ENCODE assay signal across 8 cellular contexts in the genomic region with DNA sequence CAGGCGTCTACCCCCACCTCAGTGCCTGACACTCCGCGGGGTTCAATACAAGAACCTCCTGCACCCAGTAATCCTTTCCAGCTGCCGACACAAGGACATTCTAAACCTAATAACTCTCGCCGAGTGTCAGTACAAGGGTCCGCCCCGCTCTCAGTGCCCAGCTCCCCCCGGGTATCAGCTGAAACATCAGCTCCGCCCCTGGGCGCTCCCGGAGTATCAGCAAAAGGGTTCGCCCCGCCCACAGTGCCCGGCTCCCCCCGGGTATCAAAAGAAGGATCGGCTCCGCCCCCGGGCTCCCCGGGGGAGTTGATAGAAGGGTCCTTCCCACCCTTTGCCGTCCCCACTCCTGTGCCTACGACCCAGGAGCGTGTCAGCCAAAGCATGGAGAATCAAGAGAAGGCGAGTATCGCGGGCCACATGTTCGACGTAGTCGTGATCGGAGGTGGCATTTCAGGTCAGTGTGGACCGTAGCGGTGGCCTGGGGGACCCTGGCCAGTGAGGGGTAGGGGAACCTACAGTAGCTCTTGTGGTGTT. TPM values are rescaled to one million over a fixed set of nuclear protein-coding genes. Genes with fewer than 3 reads are reported as not detected.
DNase-seq lines count a peak whose midpoint lies in the region; ATAC-seq and TF ChIP-seq lines count a peak whose summit lies in the region.

A gene (plus strand): TSS at position 339 of the 534 bp plus-strand sequence. CDS start 43 bp downstream, at position 382.

- H3K4me3 ChIP-seq in WI38 (ENCODE audit: low read depth, low read length) (peak within 1 kb of the TSS; percentile 45), duodenal mucosa (ENCODE audit: low read depth in 1 of 2, low read length in 2 of 2) (peak within 1 kb of the TSS; percentile 75 to 76), liver (ENCODE audit: low read depth in 1 of 3, low read length in 3 of 3) (peak within 1 kb of the TSS; percentile 74 to 83 (median 76))

- no peaks in the 10 kb centered on the region for H3K27me3 ChIP-seq in duodenal mucosa (ENCODE audit: control insufficient read depth in 1 of 2, insufficient read depth in 2 of 2, low read length in 2 of 2)
- no peaks in the 10 kb centered on the region for H3K27me3 ChIP-seq in liver (ENCODE audit: control insufficient read depth in 4 of 4, insufficient read depth in 4 of 4, low read length in 3 of 4)

- H3K4me1 ChIP-seq in duodenal mucosa (ENCODE audit: control insufficient read depth in 1 of 2, insufficient read depth in 2 of 2, low read length in 2 of 2) (no peaks in the 10 kb centered on the region), liver (ENCODE audit: control insufficient read depth in 4 of 4, insufficient read depth in 4 of 4, low read length in 3 of 4) (peaks cover 3 to 15% (median 6%) of the 10 kb centered on the region in 4 donors)

- ATAC-seq in HG03460 (IDR thresholded peaks at IDR 0.05; ENCODE audit: unreplicated experiment) (no peak), GM18870 (IDR thresholded peaks at IDR 0.05; ENCODE audit: unreplicated experiment) (no peak)

- H3K27ac ChIP-seq in duodenal mucosa (ENCODE audit: low read depth, low read length) (peak within 1 kb of the TSS; percentile 89), liver (ENCODE audit: low read depth in 1 of 2, low read length in 2 of 2) (peak within 1 kb of the TSS; percentile 84 to 86)

- 1% methylated on average over 32 of the region's 32 CpGs for WGBS in liver

- DNase-seq in NCI-H2081 (lab: John Stamatoyannopoulos, UW) (peak; percentile 59 to 61), NCI-H2081 treated with DMSO at 0.1 percent for 48 hours (lab: John Stamatoyannopoulos, UW) (no peak)
- DNase-seq in stimulated activated CD4-positive, alpha-beta T cell treated with anti-CD3 and anti-CD28 coated beads, Interleukin-2, amount 100 ng/mL, for 4 hours (ENCODE audit: low read depth) = peak; percentile 23

- H3K9me3 ChIP-seq in duodenal mucosa (ENCODE audit: control insufficient read depth in 1 of 2, low read length in 2 of 2) = no peaks in the 10 kb centered on the region
- H3K9me3 ChIP-seq in liver (ENCODE audit: control insufficient read depth in 4 of 4, low read length in 3 of 4) = no peaks in the 10 kb centered on the region

- peak; percentile 28 to 32 for TF ChIP-seq RAD21 in liver (IDR thresholded peaks at IDR 0.05)

- H3K36me3 ChIP-seq in duodenal mucosa (ENCODE audit: control insufficient read depth in 1 of 2, insufficient read depth in 2 of 2, low read length in 2 of 2) = no peaks in the 10 kb centered on the region
- H3K36me3 ChIP-seq in liver (ENCODE audit: control insufficient read depth in 4 of 4, insufficient read depth in 3 of 4, low read depth in 1 of 4, low read length in 3 of 4) = no peaks in the 10 kb centered on the region

- TF ChIP-seq CTCF in WI38 (IDR thresholded peaks at IDR 0.05; ENCODE audit: low read depth, low read length) (no peak), liver (IDR thresholded peaks at IDR 0.05; ENCODE audit: low read depth, low read length, missing input control) (no peak)

- H3K9ac ChIP-seq in duodenal mucosa (ENCODE audit: low read depth in 1 of 2, low read length in 2 of 2) = peak within 1 kb of the TSS; percentile 77 to 86
- H3K9ac ChIP-seq in liver (ENCODE audit: low read depth in 1 of 2, low read length in 2 of 2) = peak within 1 kb of the TSS; percentile 57 to 87

TF ChIP-seq in liver, 16 proteins besides CTCF, POLR2A, EP300 and RAD21:
- TF ChIP-seq GABPA (IDR thresholded peaks at IDR 0.05 in 1 of 2, conservative IDR thresholded peaks at IDR 0.05 in 1 of 2) = no peak
- TF ChIP-seq JUND (IDR thresholded peaks at IDR 0.05) = no peak
- no peak for TF ChIP-seq NR2F2 (IDR thresholded peaks at IDR 0.05)
- peak in 1 of 2 donors; percentile 45 for TF ChIP-seq EGR1 (IDR thresholded peaks at IDR 0.05; ENCODE audit: low read depth in 2 of 2)
- peak; percentile 30 for TF ChIP-seq YY1 (IDR thresholded peaks at IDR 0.05)
- TF ChIP-seq, protein P1, sequence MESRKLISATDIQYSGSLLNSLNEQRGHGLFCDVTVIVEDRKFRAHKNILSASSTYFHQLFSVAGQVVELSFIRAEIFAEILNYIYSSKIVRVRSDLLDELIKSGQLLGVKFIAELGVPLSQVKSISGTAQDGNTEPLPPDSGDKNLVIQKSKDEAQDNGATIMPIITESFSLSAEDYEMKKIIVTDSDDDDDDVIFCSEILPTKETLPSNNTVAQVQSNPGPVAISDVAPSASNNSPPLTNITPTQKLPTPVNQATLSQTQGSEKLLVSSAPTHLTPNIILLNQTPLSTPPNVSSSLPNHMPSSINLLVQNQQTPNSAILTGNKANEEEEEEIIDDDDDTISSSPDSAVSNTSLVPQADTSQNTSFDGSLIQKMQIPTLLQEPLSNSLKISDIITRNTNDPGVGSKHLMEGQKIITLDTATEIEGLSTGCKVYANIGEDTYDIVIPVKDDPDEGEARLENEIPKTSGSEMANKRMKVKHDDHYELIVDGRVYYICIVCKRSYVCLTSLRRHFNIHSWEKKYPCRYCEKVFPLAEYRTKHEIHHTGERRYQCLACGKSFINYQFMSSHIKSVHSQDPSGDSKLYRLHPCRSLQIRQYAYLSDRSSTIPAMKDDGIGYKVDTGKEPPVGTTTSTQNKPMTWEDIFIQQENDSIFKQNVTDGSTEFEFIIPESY (IDR thresholded peaks at IDR 0.05) = no peak
- TF ChIP-seq FOXA2 (IDR thresholded peaks at IDR 0.05) = no peak
- TF ChIP-seq FOXA1 (IDR thresholded peaks at IDR 0.05) = no peak
- TF ChIP-seq TAF1 (conservative IDR thresholded peaks at IDR 0.05) = peak; percentile 77
- TF ChIP-seq, protein P2, sequence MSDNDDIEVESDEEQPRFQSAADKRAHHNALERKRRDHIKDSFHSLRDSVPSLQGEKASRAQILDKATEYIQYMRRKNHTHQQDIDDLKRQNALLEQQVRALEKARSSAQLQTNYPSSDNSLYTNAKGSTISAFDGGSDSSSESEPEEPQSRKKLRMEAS (IDR thresholded peaks at IDR 0.05) = no peak
- TF ChIP-seq, protein P3, sequence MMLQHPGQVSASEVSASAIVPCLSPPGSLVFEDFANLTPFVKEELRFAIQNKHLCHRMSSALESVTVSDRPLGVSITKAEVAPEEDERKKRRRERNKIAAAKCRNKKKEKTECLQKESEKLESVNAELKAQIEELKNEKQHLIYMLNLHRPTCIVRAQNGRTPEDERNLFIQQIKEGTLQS (IDR thresholded peaks at IDR 0.05) = no peak
- peak; percentile 14 to 17 for TF ChIP-seq RXRA (IDR thresholded peaks at IDR 0.05)
- peak; percentile 32 to 34 for TF ChIP-seq HNF4A (conservative IDR thresholded peaks at IDR 0.05)
- no peak for TF ChIP-seq HNF4G (IDR thresholded peaks at IDR 0.05)
- TF ChIP-seq, protein P4, sequence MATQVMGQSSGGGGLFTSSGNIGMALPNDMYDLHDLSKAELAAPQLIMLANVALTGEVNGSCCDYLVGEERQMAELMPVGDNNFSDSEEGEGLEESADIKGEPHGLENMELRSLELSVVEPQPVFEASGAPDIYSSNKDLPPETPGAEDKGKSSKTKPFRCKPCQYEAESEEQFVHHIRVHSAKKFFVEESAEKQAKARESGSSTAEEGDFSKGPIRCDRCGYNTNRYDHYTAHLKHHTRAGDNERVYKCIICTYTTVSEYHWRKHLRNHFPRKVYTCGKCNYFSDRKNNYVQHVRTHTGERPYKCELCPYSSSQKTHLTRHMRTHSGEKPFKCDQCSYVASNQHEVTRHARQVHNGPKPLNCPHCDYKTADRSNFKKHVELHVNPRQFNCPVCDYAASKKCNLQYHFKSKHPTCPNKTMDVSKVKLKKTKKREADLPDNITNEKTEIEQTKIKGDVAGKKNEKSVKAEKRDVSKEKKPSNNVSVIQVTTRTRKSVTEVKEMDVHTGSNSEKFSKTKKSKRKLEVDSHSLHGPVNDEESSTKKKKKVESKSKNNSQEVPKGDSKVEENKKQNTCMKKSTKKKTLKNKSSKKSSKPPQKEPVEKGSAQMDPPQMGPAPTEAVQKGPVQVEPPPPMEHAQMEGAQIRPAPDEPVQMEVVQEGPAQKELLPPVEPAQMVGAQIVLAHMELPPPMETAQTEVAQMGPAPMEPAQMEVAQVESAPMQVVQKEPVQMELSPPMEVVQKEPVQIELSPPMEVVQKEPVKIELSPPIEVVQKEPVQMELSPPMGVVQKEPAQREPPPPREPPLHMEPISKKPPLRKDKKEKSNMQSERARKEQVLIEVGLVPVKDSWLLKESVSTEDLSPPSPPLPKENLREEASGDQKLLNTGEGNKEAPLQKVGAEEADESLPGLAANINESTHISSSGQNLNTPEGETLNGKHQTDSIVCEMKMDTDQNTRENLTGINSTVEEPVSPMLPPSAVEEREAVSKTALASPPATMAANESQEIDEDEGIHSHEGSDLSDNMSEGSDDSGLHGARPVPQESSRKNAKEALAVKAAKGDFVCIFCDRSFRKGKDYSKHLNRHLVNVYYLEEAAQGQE (IDR thresholded peaks at IDR 0.05) = peak; percentile 68
- peak; percentile 40 for TF ChIP-seq SP1 (IDR thresholded peaks at IDR 0.05)

RNA-seq across cellular contexts. Expression of the gene that starts here (rescaled TPM):
- total RNA-seq in liver = 10 to 100 TPM; 41.0 to 94.2 TPM
- polyA plus RNA-seq in liver = 10 to 100 TPM; 64.8 to 85.8 TPM
